In genomic region chr5:173329370-173330150, GRCh38 we compare ENCODE assay signal across 8 cellular contexts. TPM values are rescaled to one million over a fixed set of nuclear protein-coding genes. Genes with fewer than 3 reads are reported as not detected.
DNase-seq lines count a peak whose midpoint lies in the region; ATAC-seq, FAIRE-seq and TF ChIP-seq lines count a peak whose summit lies in the region.

No MANE protein-coding gene starts in this region.

- TF ChIP-seq CTCF in AG10803 (conservative IDR thresholded peaks at IDR 0.05; ENCODE audit: low read length) (no peak), keratinocyte (optimal IDR thresholded peaks at IDR 0.05 in 1 of 3, IDR thresholded peaks at IDR 0.05 in 1 of 3, conservative IDR thresholded peaks at IDR 0.05 in 1 of 3; ENCODE audit: extremely low read depth in 1 of 3, insufficient read depth in 2 of 3, low read length in 3 of 3) (no peak)

- H2AFZ ChIP-seq in keratinocyte (ENCODE audit: control insufficient read depth, low read length), result peak overlapping the region; percentile 41

- H3K27ac Mint-ChIP-seq in activated naive CD4-positive, alpha-beta T cell treated with anti-CD3 and anti-CD28 coated beads, Interleukin-2, amount 50 U/mL, for 24 hours, result peak overlapping the region; percentile 77
- peak overlapping the region; percentile 97 to 99 for H3K27ac Mint-ChIP-seq in stimulated activated naive CD8-positive, alpha-beta T cell treated with anti-CD3 and anti-CD28 coated beads, Interleukin-15, amount 100 ng/mL, for 72 hours

- H3K4me3 Mint-ChIP-seq in activated naive CD4-positive, alpha-beta T cell treated with anti-CD3 and anti-CD28 coated beads, Interleukin-2, amount 50 U/mL, for 24 hours, result peak overlapping the region; percentile 92
- peak overlapping the region; percentile 93 to 97 for H3K4me3 Mint-ChIP-seq in stimulated activated naive CD8-positive, alpha-beta T cell treated with anti-CD3 and anti-CD28 coated beads, Interleukin-15, amount 100 ng/mL, for 72 hours

- H3K27me3 ChIP-seq in keratinocyte (ENCODE audit: control insufficient read depth, extremely low read depth, insufficient read depth, low read length), result peaks cover 35% of the 10 kb centered on the region

- no peaks in the 10 kb centered on the region for H3K36me3 Mint-ChIP-seq in activated naive CD4-positive, alpha-beta T cell treated with anti-CD3 and anti-CD28 coated beads, Interleukin-2, amount 50 U/mL, for 24 hours

- in situ Hi-C loops in KBM-7 (cut with MboI; ENCODE audit: low pct_unique_long_range_greater_than_20kb, low sequenced_read_pairs), result no loop called here

- peaks cover 45% of the 10 kb centered on the region for H3K27me3 Mint-ChIP-seq in activated naive CD4-positive, alpha-beta T cell treated with anti-CD3 and anti-CD28 coated beads, Interleukin-2, amount 50 U/mL, for 24 hours
- H3K27me3 Mint-ChIP-seq in stimulated activated naive CD8-positive, alpha-beta T cell treated with anti-CD3 and anti-CD28 coated beads, Interleukin-15, amount 100 ng/mL, for 72 hours, result peaks cover 61% of the 10 kb centered on the region

- H3K79me2 ChIP-seq in keratinocyte (ENCODE audit: control insufficient read depth, insufficient read depth, low read length), result no peaks in the 10 kb centered on the region

- peak overlapping the region; percentile 98 for H3K4me3 ChIP-seq in AG10803 (ENCODE audit: low read length)
- H3K4me3 ChIP-seq in keratinocyte (ENCODE audit: control insufficient read depth in 2 of 3, extremely low read depth in 1 of 3, insufficient read depth in 2 of 3, low read depth in 1 of 3, low read length in 3 of 3), result peak overlapping the region; percentile 36 to 87 (median 62)

- peak overlapping the region; percentile 67 for H3K9ac ChIP-seq in keratinocyte (ENCODE audit: control insufficient read depth, extremely low read depth, insufficient read depth, low read length)

- dilution Hi-C loops in keratinocyte (cut with MboI; ENCODE audit: extremely low pct_ligation_motif_present, low sequenced_read_pairs), result no loop called here

- FAIRE-seq in keratinocyte (lab: Jason Lieb, UNC), result no peak

- H3K4me1 Mint-ChIP-seq in activated naive CD4-positive, alpha-beta T cell treated with anti-CD3 and anti-CD28 coated beads, Interleukin-2, amount 50 U/mL, for 24 hours, result peaks cover 36% of the 10 kb centered on the region
- peaks cover 53% of the 10 kb centered on the region for H3K4me1 Mint-ChIP-seq in stimulated activated naive CD8-positive, alpha-beta T cell treated with anti-CD3 and anti-CD28 coated beads, Interleukin-15, amount 100 ng/mL, for 72 hours

- peak; percentile 38 for ATAC-seq in GM19043 (IDR thresholded peaks at IDR 0.05; ENCODE audit: low read depth, unreplicated experiment)
- peak; percentile 70 for ATAC-seq in stimulated activated naive CD8-positive, alpha-beta T cell treated with anti-CD3 and anti-CD28 coated beads, Interleukin-15, amount 100 ng/mL, for 72 hours

- H3K4me2 ChIP-seq in keratinocyte (ENCODE audit: control insufficient read depth, extremely low read depth, insufficient read depth, low read depth, low read length), result peak overlapping the region; percentile 80

- peaks cover 3% of the 10 kb centered on the region for H4K20me1 ChIP-seq in keratinocyte (ENCODE audit: control insufficient read depth, extremely low read depth, insufficient read depth, low read length)

- no peaks in the 10 kb centered on the region for H3K9me3 Mint-ChIP-seq in activated naive CD4-positive, alpha-beta T cell treated with anti-CD3 and anti-CD28 coated beads, Interleukin-2, amount 50 U/mL, for 24 hours
- H3K9me3 Mint-ChIP-seq in stimulated activated naive CD8-positive, alpha-beta T cell treated with anti-CD3 and anti-CD28 coated beads, Interleukin-15, amount 100 ng/mL, for 72 hours, result peaks cover 6 to 7% of the 10 kb centered on the region in 2 donors

- H3K9me3 ChIP-seq in keratinocyte (ENCODE audit: control insufficient read depth, low read depth, low read length), result no peaks in the 10 kb centered on the region

- peak overlapping the region; percentile 46 for H3K27ac ChIP-seq in keratinocyte (ENCODE audit: control insufficient read depth, insufficient read depth, low read length)

- peaks cover 0 to 12% of the 10 kb centered on the region in 2 experiments for H3K36me3 ChIP-seq in keratinocyte (ENCODE audit: control insufficient read depth in 2 of 2, extremely low read depth in 1 of 2, insufficient read depth in 2 of 2, low read length in 2 of 2)

- H3K4me1 ChIP-seq in keratinocyte (ENCODE audit: control insufficient read depth, extremely low read depth, insufficient read depth, low read length), result peaks cover 43% of the 10 kb centered on the region

- H3K9me1 ChIP-seq in keratinocyte (ENCODE audit: control insufficient read depth, extremely low read depth, insufficient read depth, low read length), result no peaks in the 10 kb centered on the region

- DNase-seq in AG10803 (ENCODE audit: low read depth) (peak; percentile 54), KBM-7 (peak; percentile 68), keratinocyte (ENCODE audit: low read depth, low spot score) (no peak), NOMO-1 treated with DMSO at 0.1 percent for 48 hours (lab: John Stamatoyannopoulos, UW; ENCODE audit: unreplicated experiment) (no peak)
- peak; percentile 71 to 76 for DNase-seq in stimulated activated naive CD8-positive, alpha-beta T cell treated with anti-CD3 and anti-CD28 coated beads, Interleukin-15, amount 100 ng/mL, for 72 hours
- DNase-seq in activated CD4-positive, CD25-positive, alpha-beta regulatory T cell treated with anti-CD3 and anti-CD28 coated beads, Interleukin-2, amount 50 U/mL, for 72 hours, result no peak

RNA-seq across cellular contexts. Expression of gene STC2, which starts 1.3 kb away (rescaled TPM):
- 1.9 to 4.3 TPM (median 4.1 TPM) in 3 replicates for polyA plus RNA-seq in keratinocyte
- 8.5 TPM for polyA plus RNA-seq in keratinocyte (2011; ENCODE audit: low read depth)
- polyA plus RNA-seq in keratinocyte (2011; cell fraction: cytosol; rRNA removed), result 2.2 and 2.6 TPM in 2 replicates
- 9.3 and 16.7 TPM in 2 replicates for polyA plus RNA-seq in keratinocyte (2011; cell fraction: nucleus; rRNA removed)
- 4.7 and 14.4 TPM in 2 replicates for polyA plus RNA-seq in keratinocyte (2012; ENCODE audit: low replicate concordance)
- polyA minus RNA-seq in keratinocyte, result 0.82 to 2.5 TPM (median 2.3 TPM) in 3 replicates
- 10.6 TPM for polyA minus RNA-seq in keratinocyte (2011; cell fraction: cytosol; rRNA and poly(A)+ RNA removed)
- polyA minus RNA-seq in keratinocyte (2011; cell fraction: nucleus; rRNA and poly(A)+ RNA removed), result 8.4 and 8.5 TPM in 2 replicates

Comparison
In these comparisons a context has a peak if more than half of its experiments do, and no peak if none do; other contexts are left out.
1. DNase-seq: peak in AG10803 (single experiment), KBM-7 (single experiment) and stimulated activated naive CD8-positive, alpha-beta T cell treated with anti-CD3 and anti-CD28 coated beads, Interleukin-15, amount 100 ng/mL, for 72 hours (2 of 2); none in keratinocyte (single experiment), activated CD4-positive, CD25-positive, alpha-beta regulatory T cell treated with anti-CD3 and anti-CD28 coated beads, Interleukin-2, amount 50 U/mL, for 72 hours (single experiment) and NOMO-1 treated with DMSO at 0.1 percent for 48 hours (single experiment).